In genomic region chr14:97624985-97625384, GRCh38 we compare ENCODE assay signal across 6 cellular contexts.
"Had no signal": no experiment of that assay in that cellular context is flagged by ENCODE, and none has a peak within 500 bp of the region (broad histone marks: within the 10 kb centered on the region; RNA-seq: fewer than 3 reads in every experiment).

No MANE protein-coding gene starts in this region.

- H3K4me3 Mint-ChIP-seq: GM23338, H9 had no signal

- ATAC-seq: GM23338, K562 had no signal

- H3K27ac Mint-ChIP-seq: GM23338, H9 had no signal

- H3K4me3 ChIP-seq: GM23338, K562 had no signal

- DNase-seq: H9, HCEC 1CT, IMR-90, KG1 had no signal

- H3K9me3 Mint-ChIP-seq: GM23338, H9 had no signal
